10 cellular contexts compared by ENCODE assay signal in genomic region chr6:42251911-42252637, GRCh38. TPM values are rescaled to one million over a fixed set of nuclear protein-coding genes. Genes with fewer than 3 reads are reported as not detected.
DNase-seq lines count a peak whose midpoint lies in the region; ATAC-seq and TF ChIP-seq lines count a peak whose summit lies in the region.
"Had no signal": no experiment of that assay in that cellular context is flagged by ENCODE, and none has a peak within 500 bp of the region (broad histone marks: within the 10 kb centered on the region; RNA-seq: fewer than 3 reads in every experiment).

No MANE protein-coding gene starts in this region.

- TF ChIP-seq CTCF in breast epithelium (IDR thresholded peaks at IDR 0.05) = no peak

- H3K27me3 ChIP-seq in breast epithelium (no peaks in the 10 kb centered on the region), mesenchymal stem cell (ENCODE audit: control insufficient read depth in 1 of 2, insufficient read depth in 1 of 2, low read length in 2 of 2) (no peaks in the 10 kb centered on the region)

- H3K27ac ChIP-seq in breast epithelium (peak overlapping the region; percentile 54 to 86), mesenchymal stem cell (ENCODE audit: low read length, poor library complexity, severe bottlenecking) (no peak overlapping the region)

- no peak overlapping the region for H2BK5ac ChIP-seq in mesenchymal stem cell (ENCODE audit: low read depth, low read length, poor library complexity, severe bottlenecking)

- peak overlapping the region in 1 of 3 donors; percentile 5 for H3K4me3 ChIP-seq in breast epithelium
- H3K4me3 ChIP-seq in mesenchymal stem cell (ENCODE audit: insufficient read depth in 1 of 2, low read depth in 1 of 2, low read length in 2 of 2) = no peak overlapping the region

- no peaks in the 10 kb centered on the region for H3K79me1 ChIP-seq in mesenchymal stem cell (replicated peaks; ENCODE audit: low read length, poor library complexity, severe bottlenecking)

- H3K9me3 ChIP-seq in breast epithelium (no peaks in the 10 kb centered on the region), mesenchymal stem cell (ENCODE audit: control insufficient read depth, low read length) (no peaks in the 10 kb centered on the region)

- no peak for TF ChIP-seq POLR2A in breast epithelium (IDR thresholded peaks at IDR 0.05)

- DNase-seq in Ammon's horn (ENCODE audit: low spot score) (peak; percentile 37), NCI-H1092 treated with DMSO at 0.1 percent for 48 hours (lab: John Stamatoyannopoulos, UW) (peak; percentile 75), breast epithelium (ENCODE audit: low spot score in 2 of 2) (no peak), mesenchymal stem cell (peak; percentile 33), NCI-H2107 (lab: John Stamatoyannopoulos, UW) (no peak)
- no peak for DNase-seq in activated CD4-positive, CD25-positive, alpha-beta regulatory T cell (lab: John Stamatoyannopoulos, UW)
- DNase-seq: activated CD8-positive, alpha-beta memory T cell treated with anti-CD3 and anti-CD28 coated beads, Interleukin-2, amount 50 U/mL, for 48 hours; midbrain had no signal

- no peak for ATAC-seq in HG02852 (IDR thresholded peaks at IDR 0.05; ENCODE audit: unreplicated experiment)
- no peak for ATAC-seq in HG03045 (IDR thresholded peaks at IDR 0.05; ENCODE audit: unreplicated experiment)

- 74% methylated on average over 5 of the region's 9 CpGs for WGBS in mesenchymal stem cell

- peak overlapping the region in 1 of 2 experiments; percentile 51 for H3K14ac ChIP-seq in mesenchymal stem cell (ENCODE audit: low read length in 2 of 2)

- H3K4me2 ChIP-seq in mesenchymal stem cell (ENCODE audit: low read length, poor library complexity, severe bottlenecking) = no peak overlapping the region

- H2BK12ac ChIP-seq in mesenchymal stem cell (ENCODE audit: low read length in 2 of 2) = no peak overlapping the region

- H3K18ac ChIP-seq in mesenchymal stem cell (ENCODE audit: low read depth in 1 of 2, low read length in 2 of 2) = peak overlapping the region; percentile 8 to 16

- no peak overlapping the region for H2AK5ac ChIP-seq in mesenchymal stem cell (ENCODE audit: low read length, severe bottlenecking)

- H4K8ac ChIP-seq in mesenchymal stem cell (ENCODE audit: low read length) = peak overlapping the region; percentile 56

- intact Hi-C loops in breast epithelium (cut with DNase I; ENCODE audit: low total_unique reads) = no loop called here

- H3K4me1 ChIP-seq in breast epithelium = peaks cover 0 to 5% of the 10 kb centered on the region in 2 donors
- H3K4me1 ChIP-seq in mesenchymal stem cell (ENCODE audit: control insufficient read depth, insufficient read depth, low read depth, low read length) = peaks cover 8% of the 10 kb centered on the region

- H4K91ac ChIP-seq in mesenchymal stem cell (ENCODE audit: low read length) = peak overlapping the region; percentile 5

- peak overlapping the region; percentile 83 for H3K9ac ChIP-seq in mesenchymal stem cell (ENCODE audit: low read length)

- no peak overlapping the region for H2BK15ac ChIP-seq in mesenchymal stem cell (ENCODE audit: low read depth, poor library complexity, severe bottlenecking)

- H2AFZ ChIP-seq in mesenchymal stem cell (ENCODE audit: low read depth, low read length) = no peak overlapping the region

- H3K23ac ChIP-seq in mesenchymal stem cell (ENCODE audit: low read length in 2 of 2) = peak overlapping the region in 1 of 2 experiments; percentile 38

- H3K36me3 ChIP-seq in breast epithelium (no peaks in the 10 kb centered on the region), mesenchymal stem cell (ENCODE audit: control insufficient read depth in 1 of 2, insufficient read depth in 2 of 2, low read depth in 1 of 2, low read length in 2 of 2) (peaks cover 42 to 55% of the 10 kb centered on the region in 2 experiments)

- H2BK120ac ChIP-seq in mesenchymal stem cell (ENCODE audit: low read depth, low read length) = no peak overlapping the region

- H3K4ac ChIP-seq in mesenchymal stem cell (ENCODE audit: low read depth in 1 of 2, low read length in 2 of 2) = no peak overlapping the region

RNA-seq across cellular contexts. Expression of gene MRPS10, which starts 34.4 kb away (rescaled TPM):
- 10 to 100 TPM; 25.6 to 37.0 (median 33.4) TPM for total RNA-seq in breast epithelium
- polyA plus RNA-seq in mesenchymal stem cell (2013, experiment 1 of 2) = 39.7 TPM
- polyA plus RNA-seq in mesenchymal stem cell (2013, experiment 2 of 2) = 41.1 TPM

RNA-seq across cellular contexts. Expression of gene GUCA1B, which starts 57.3 kb away (rescaled TPM):
- total RNA-seq in breast epithelium = 1 to 10 TPM; 1.1 to 2.9 (median 1.5) TPM
- polyA plus RNA-seq in mesenchymal stem cell (2013, experiment 1 of 2) = 0.32 TPM
- polyA plus RNA-seq in mesenchymal stem cell (2013, experiment 2 of 2) = 0.29 TPM

Comparison
In these comparisons a context has a peak if more than half of its experiments do, and no peak if none do; other contexts are left out.
1. DNase-seq: peak in Ammon's horn (single experiment), NCI-H1092 treated with DMSO at 0.1 percent for 48 hours (single experiment) and mesenchymal stem cell (single experiment); none in breast epithelium (0 of 2), activated CD4-positive, CD25-positive, alpha-beta regulatory T cell (0 of 4) and NCI-H2107 (single experiment).